Comparison of ENCODE assay signal across 1 cellular context in the genomic region with DNA sequence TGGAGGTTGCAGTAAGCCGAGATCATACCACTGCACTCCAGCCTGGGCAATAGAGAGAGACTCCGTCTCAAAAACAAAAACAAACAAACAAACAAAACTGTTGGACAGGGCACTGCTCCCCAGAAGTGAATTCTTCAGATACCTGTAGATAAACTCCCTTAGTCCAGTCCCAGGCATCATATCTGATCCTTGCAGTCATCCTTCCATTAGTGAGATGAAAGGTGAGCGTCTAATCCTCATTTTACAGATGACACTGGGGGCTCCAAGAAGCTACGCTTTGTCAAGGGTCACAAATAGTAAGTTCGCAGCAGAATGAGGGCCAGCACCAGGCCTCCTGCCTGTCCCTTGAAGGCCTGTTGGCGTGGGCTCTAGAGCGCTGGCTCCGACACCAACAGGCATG.
TF ChIP-seq lines count a peak whose summit lies in the region.

No MANE protein-coding gene starts in this region.

TF ChIP-seq in WTC11, 78 proteins besides CTCF, POLR2A, EP300 and RAD21 (continued from another document):
- TF ChIP-seq, protein P1, sequence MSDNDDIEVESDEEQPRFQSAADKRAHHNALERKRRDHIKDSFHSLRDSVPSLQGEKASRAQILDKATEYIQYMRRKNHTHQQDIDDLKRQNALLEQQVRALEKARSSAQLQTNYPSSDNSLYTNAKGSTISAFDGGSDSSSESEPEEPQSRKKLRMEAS (CRISPR knock-in tag; IDR thresholded peaks at IDR 0.05), result no peak
- TF ChIP-seq NFATC4 (CRISPR knock-in tag; IDR thresholded peaks at IDR 0.05) (no peak), MYBL2 (CRISPR knock-in tag; IDR thresholded peaks at IDR 0.05) (no peak), SOX15 (CRISPR knock-in tag; IDR thresholded peaks at IDR 0.05) (no peak), ZNF121 (CRISPR knock-in tag; IDR thresholded peaks at IDR 0.05) (no peak)
- TF ChIP-seq, protein P2, sequence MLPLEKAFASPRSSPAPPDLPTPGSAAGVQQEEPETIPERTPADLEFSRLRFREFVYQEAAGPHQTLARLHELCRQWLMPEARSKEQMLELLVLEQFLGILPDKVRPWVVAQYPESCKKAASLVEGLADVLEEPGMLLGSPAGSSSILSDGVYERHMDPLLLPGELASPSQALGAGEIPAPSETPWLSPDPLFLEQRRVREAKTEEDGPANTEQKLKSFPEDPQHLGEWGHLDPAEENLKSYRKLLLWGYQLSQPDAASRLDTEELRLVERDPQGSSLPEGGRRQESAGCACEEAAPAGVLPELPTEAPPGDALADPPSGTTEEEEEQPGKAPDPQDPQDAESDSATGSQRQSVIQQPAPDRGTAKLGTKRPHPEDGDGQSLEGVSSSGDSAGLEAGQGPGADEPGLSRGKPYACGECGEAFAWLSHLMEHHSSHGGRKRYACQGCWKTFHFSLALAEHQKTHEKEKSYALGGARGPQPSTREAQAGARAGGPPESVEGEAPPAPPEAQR (CRISPR knock-in tag; IDR thresholded peaks at IDR 0.05), result no peak
